ENCODE assay signal across 1 cellular context in the genomic region with DNA sequence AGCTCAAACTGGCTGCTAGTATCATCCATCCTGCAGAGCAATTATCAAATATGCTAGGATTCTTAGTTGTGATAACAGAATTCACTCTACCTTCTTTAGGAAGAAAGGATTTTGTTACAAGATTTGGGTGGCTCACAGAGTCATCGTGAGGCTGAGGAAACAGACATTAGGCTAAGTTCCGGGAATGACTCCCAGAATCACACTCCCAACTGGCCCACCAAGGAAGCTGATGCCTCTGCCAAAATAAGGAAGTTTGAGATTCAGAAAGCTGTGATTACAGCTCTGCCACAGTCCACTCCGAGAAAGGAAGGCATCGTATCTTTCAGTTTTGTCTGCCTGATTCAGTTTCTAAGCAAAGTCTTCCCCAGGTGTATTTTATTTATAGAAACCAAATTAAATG.
TF ChIP-seq lines count a peak whose summit lies in the region.

No MANE protein-coding gene starts in this region.

TF ChIP-seq in H1, 55 proteins besides CTCF, POLR2A, EP300 and RAD21:
- no peak for TF ChIP-seq SP1 (IDR thresholded peaks at IDR 0.05; ENCODE audit: low read depth, low read length)
- no peak for TF ChIP-seq KDM1A (IDR thresholded peaks at IDR 0.05; ENCODE audit: borderline replicate concordance, low read length)
- TF ChIP-seq RNF2 (IDR thresholded peaks at IDR 0.05; ENCODE audit: borderline replicate concordance, low read depth, low read length, missing control alignments, poor library complexity, severe bottlenecking): no peak
- TF ChIP-seq KDM4A (IDR thresholded peaks at IDR 0.05; ENCODE audit: low read depth, low read length, severe bottlenecking): no peak
- no peak for TF ChIP-seq CBX5 (IDR thresholded peaks at IDR 0.05; ENCODE audit: low read depth, low read length)
- TF ChIP-seq CEBPB (IDR thresholded peaks at IDR 0.05; ENCODE audit: low read depth, low read length): no peak
- no peak for TF ChIP-seq TAF7 (optimal IDR thresholded peaks at IDR 0.05; ENCODE audit: borderline replicate concordance, low read depth, low read length)
